In genomic region chr3:5430701-5431100, GRCh38 we compare ENCODE assay signal across 20 cellular contexts.
"Had no signal": no experiment of that assay in that cellular context is flagged by ENCODE, and none has a peak within 500 bp of the region (broad histone marks: within the 10 kb centered on the region; RNA-seq: fewer than 3 reads in every experiment).

No MANE protein-coding gene starts in this region.

- H3K27ac ChIP-seq: RWPE1 had no signal

- DNase-seq: Kasumi-1, KG1, MM.1S, NCI-H1092, NCI-H1105 treated with DMSO at 0.1 percent for 48 hours, NCI-H1417 treated with DMSO at 0.1 percent for 48 hours, NCI-H146, NCI-H1694 treated with DMSO at 0.1 percent for 48 hours, NCI-H1930, NCI-H2081, NCI-H2107, NCI-H2227 treated with DMSO at 0.1 percent for 48 hours, NCI-H524, NCI-H69, NCI-H774, PC-3, SHP77, SK-N-SH had no signal

- H3K4me2 ChIP-seq: SK-N-SH had no signal

- H3K9me3 ChIP-seq: SK-N-SH had no signal

- H3K9ac ChIP-seq: SK-N-SH had no signal

- ATAC-seq: Panc1, PC-3 had no signal
